ENCODE assay signal across 1 cellular context in genomic region chr9:35489313-35490154, GRCh38.
A peak's percentile ranks its signal among the peaks of the same experiment; 100 is the strongest.
TF ChIP-seq lines count a peak whose summit lies in the region.

Gene RUSC2, plus strand, starts transcription at chr9:35490111. Its CDS starts 56,411 bp downstream, at chr9:35546522.

TF ChIP-seq in HepG2, 621 proteins besides CTCF, POLR2A, EP300 and RAD21 (continued from another document and continues in another):
- TF ChIP-seq ZNF646 (CRISPR knock-in tag; IDR thresholded peaks at IDR 0.05) = peak; percentile 43; the same call in 1 of the 2 replicates
- TF ChIP-seq, protein P1, sequence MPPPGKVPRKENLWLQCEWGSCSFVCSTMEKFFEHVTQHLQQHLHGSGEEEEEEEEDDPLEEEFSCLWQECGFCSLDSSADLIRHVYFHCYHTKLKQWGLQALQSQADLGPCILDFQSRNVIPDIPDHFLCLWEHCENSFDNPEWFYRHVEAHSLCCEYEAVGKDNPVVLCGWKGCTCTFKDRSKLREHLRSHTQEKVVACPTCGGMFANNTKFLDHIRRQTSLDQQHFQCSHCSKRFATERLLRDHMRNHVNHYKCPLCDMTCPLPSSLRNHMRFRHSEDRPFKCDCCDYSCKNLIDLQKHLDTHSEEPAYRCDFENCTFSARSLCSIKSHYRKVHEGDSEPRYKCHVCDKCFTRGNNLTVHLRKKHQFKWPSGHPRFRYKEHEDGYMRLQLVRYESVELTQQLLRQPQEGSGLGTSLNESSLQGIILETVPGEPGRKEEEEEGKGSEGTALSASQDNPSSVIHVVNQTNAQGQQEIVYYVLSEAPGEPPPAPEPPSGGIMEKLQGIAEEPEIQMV (CRISPR knock-in tag; IDR thresholded peaks at IDR 0.05; ENCODE audit: low read depth) = 0 out of 2 replicates have a peak, but pooled peaks have one; percentile 58
- TF ChIP-seq, protein P2, sequence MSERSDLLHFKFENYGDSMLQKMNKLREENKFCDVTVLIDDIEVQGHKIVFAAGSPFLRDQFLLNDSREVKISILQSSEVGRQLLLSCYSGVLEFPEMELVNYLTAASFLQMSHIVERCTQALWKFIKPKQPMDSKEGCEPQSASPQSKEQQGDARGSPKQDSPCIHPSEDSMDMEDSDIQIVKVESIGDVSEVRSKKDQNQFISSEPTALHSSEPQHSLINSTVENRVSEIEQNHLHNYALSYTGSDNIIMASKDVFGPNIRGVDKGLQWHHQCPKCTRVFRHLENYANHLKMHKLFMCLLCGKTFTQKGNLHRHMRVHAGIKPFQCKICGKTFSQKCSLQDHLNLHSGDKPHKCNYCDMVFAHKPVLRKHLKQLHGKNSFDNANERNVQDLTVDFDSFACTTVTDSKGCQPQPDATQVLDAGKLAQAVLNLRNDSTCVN (CRISPR knock-in tag; IDR thresholded peaks at IDR 0.05; ENCODE audit: borderline replicate concordance) = no peak
- TF ChIP-seq REXO4 (CRISPR knock-in tag; IDR thresholded peaks at IDR 0.05; ENCODE audit: borderline replicate concordance) = peak; percentile 52; the same call in 1 of the 2 replicates
- TF ChIP-seq ZNF326 (CRISPR knock-in tag; IDR thresholded peaks at IDR 0.05; ENCODE audit: borderline replicate concordance) = no peak
- TF ChIP-seq ZNF761 (CRISPR knock-in tag; conservative IDR thresholded peaks at IDR 0.05) = peak; percentile 86
- no peak for TF ChIP-seq ARID2 (CRISPR knock-in tag; IDR thresholded peaks at IDR 0.05; ENCODE audit: borderline replicate concordance)
- TF ChIP-seq, protein P3, sequence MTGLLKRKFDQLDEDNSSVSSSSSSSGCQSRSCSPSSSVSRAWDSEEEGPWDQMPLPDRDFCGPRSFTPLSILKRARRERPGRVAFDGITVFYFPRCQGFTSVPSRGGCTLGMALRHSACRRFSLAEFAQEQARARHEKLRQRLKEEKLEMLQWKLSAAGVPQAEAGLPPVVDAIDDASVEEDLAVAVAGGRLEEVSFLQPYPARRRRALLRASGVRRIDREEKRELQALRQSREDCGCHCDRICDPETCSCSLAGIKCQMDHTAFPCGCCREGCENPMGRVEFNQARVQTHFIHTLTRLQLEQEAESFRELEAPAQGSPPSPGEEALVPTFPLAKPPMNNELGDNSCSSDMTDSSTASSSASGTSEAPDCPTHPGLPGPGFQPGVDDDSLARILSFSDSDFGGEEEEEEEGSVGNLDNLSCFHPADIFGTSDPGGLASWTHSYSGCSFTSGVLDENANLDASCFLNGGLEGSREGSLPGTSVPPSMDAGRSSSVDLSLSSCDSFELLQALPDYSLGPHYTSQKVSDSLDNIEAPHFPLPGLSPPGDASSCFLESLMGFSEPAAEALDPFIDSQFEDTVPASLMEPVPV (CRISPR knock-in tag; IDR thresholded peaks at IDR 0.05) = no peak; the same call in none of the 2 replicates
- TF ChIP-seq ADNP (CRISPR knock-in tag; IDR thresholded peaks at IDR 0.05) = no peak
- TF ChIP-seq KMT2A (CRISPR knock-in tag; IDR thresholded peaks at IDR 0.05) = no peak; the same call in none of the 2 replicates
- no peak for TF ChIP-seq JUND (CRISPR knock-in tag; IDR thresholded peaks at IDR 0.05)
- no peak for TF ChIP-seq ARHGAP35 (CRISPR knock-in tag; IDR thresholded peaks at IDR 0.05; ENCODE audit: borderline replicate concordance)
- TF ChIP-seq, protein P4, sequence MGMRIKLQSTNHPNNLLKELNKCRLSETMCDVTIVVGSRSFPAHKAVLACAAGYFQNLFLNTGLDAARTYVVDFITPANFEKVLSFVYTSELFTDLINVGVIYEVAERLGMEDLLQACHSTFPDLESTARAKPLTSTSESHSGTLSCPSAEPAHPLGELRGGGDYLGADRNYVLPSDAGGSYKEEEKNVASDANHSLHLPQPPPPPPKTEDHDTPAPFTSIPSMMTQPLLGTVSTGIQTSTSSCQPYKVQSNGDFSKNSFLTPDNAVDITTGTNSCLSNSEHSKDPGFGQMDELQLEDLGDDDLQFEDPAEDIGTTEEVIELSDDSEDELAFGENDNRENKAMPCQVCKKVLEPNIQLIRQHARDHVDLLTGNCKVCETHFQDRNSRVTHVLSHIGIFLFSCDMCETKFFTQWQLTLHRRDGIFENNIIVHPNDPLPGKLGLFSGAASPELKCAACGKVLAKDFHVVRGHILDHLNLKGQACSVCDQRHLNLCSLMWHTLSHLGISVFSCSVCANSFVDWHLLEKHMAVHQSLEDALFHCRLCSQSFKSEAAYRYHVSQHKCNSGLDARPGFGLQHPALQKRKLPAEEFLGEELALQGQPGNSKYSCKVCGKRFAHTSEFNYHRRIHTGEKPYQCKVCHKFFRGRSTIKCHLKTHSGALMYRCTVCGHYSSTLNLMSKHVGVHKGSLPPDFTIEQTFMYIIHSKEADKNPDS (CRISPR knock-in tag; IDR thresholded peaks at IDR 0.05) = peak; percentile 57; the same call in 1 of the 2 replicates
- TF ChIP-seq CBX5 (CRISPR knock-in tag; IDR thresholded peaks at IDR 0.05; ENCODE audit: borderline replicate concordance) = no peak
- peak; percentile 80; the same call in 1 of the 2 replicates for TF ChIP-seq TEAD2 (CRISPR knock-in tag; IDR thresholded peaks at IDR 0.05)
- TF ChIP-seq ZNF292 (CRISPR knock-in tag; IDR thresholded peaks at IDR 0.05; ENCODE audit: borderline replicate concordance, low read depth) = no peak
- peak; percentile 83 for TF ChIP-seq U2AF1 (optimal IDR thresholded peaks at IDR 0.05; ENCODE audit: low read depth, low read length)
- TF ChIP-seq, protein P5, sequence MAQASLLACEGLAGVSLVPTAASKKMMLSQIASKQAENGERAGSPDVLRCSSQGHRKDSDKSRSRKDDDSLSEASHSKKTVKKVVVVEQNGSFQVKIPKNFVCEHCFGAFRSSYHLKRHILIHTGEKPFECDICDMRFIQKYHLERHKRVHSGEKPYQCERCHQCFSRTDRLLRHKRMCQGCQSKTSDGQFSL (CRISPR knock-in tag; IDR thresholded peaks at IDR 0.05) = 0 out of 2 replicates have a peak, but pooled peaks have one; percentile 23
- TF ChIP-seq ZNF121 (CRISPR knock-in tag; IDR thresholded peaks at IDR 0.05) = peak; percentile 8; the same call in 1 of the 2 replicates
- TF ChIP-seq KAT8 (CRISPR knock-in tag; IDR thresholded peaks at IDR 0.05) = peak; percentile 58; the same call in 1 of the 2 replicates
- TF ChIP-seq ERF (CRISPR knock-in tag; IDR thresholded peaks at IDR 0.05) = peak; percentile 3; the same call in 1 of the 2 replicates
- TF ChIP-seq ZNF552 (CRISPR knock-in tag; IDR thresholded peaks at IDR 0.05; ENCODE audit: borderline replicate concordance) = peak; percentile 73
- TF ChIP-seq GTF3A (CRISPR knock-in tag; conservative IDR thresholded peaks at IDR 0.05) = peak; percentile 89; the same call in 1 of the 2 replicates
- no peak for TF ChIP-seq SIX4 (CRISPR knock-in tag; IDR thresholded peaks at IDR 0.05)
- 0 out of 2 replicates have a peak, but pooled peaks have one; percentile 19 for TF ChIP-seq ZHX1 (CRISPR knock-in tag; IDR thresholded peaks at IDR 0.05; ENCODE audit: low read depth)
- no peak for TF ChIP-seq KDM3A (CRISPR knock-in tag; IDR thresholded peaks at IDR 0.05; ENCODE audit: low read depth)
- TF ChIP-seq, protein P6, sequence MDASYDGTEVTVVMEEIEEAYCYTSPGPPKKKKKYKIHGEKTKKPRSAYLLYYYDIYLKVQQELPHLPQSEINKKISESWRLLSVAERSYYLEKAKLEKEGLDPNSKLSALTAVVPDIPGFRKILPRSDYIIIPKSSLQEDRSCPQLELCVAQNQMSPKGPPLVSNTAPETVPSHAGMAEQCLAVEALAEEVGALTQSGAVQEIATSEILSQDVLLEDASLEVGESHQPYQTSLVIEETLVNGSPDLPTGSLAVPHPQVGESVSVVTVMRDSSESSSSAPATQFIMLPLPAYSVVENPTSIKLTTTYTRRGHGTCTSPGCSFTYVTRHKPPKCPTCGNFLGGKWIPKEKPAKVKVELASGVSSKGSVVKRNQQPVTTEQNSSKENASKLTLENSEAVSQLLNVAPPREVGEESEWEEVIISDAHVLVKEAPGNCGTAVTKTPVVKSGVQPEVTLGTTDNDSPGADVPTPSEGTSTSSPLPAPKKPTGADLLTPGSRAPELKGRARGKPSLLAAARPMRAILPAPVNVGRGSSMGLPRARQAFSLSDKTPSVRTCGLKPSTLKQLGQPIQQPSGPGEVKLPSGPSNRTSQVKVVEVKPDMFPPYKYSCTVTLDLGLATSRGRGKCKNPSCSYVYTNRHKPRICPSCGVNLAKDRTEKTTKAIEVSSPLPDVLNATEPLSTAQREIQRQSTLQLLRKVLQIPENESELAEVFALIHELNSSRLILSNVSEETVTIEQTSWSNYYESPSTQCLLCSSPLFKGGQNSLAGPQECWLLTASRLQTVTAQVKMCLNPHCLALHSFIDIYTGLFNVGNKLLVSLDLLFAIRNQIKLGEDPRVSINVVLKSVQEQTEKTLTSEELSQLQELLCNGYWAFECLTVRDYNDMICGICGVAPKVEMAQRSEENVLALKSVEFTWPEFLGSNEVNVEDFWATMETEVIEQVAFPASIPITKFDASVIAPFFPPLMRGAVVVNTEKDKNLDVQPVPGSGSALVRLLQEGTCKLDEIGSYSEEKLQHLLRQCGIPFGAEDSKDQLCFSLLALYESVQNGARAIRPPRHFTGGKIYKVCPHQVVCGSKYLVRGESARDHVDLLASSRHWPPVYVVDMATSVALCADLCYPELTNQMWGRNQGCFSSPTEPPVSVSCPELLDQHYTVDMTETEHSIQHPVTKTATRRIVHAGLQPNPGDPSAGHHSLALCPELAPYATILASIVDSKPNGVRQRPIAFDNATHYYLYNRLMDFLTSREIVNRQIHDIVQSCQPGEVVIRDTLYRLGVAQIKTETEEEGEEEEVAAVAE (CRISPR knock-in tag; IDR thresholded peaks at IDR 0.05; ENCODE audit: borderline replicate concordance) = no peak
- TF ChIP-seq ZBTB2 (CRISPR knock-in tag; IDR thresholded peaks at IDR 0.05; ENCODE audit: low read depth) = no peak; the same call in 1 of the 2 replicates
- no peak for TF ChIP-seq SNAI1 (CRISPR knock-in tag; IDR thresholded peaks at IDR 0.05; ENCODE audit: borderline replicate concordance)
- TF ChIP-seq ZNF644 (CRISPR knock-in tag; IDR thresholded peaks at IDR 0.05; ENCODE audit: low read depth) = no peak
- peak; percentile 19; the same call in 1 of the 2 replicates for TF ChIP-seq MEIS1 (CRISPR knock-in tag; IDR thresholded peaks at IDR 0.05; ENCODE audit: borderline replicate concordance)
- no peak for TF ChIP-seq ETV6 (CRISPR knock-in tag; conservative IDR thresholded peaks at IDR 0.05)
- peak; percentile 72; the same call in 1 of the 2 replicates for TF ChIP-seq ZSCAN20 (CRISPR knock-in tag; IDR thresholded peaks at IDR 0.05; ENCODE audit: borderline replicate concordance)
